In the genomic region with DNA sequence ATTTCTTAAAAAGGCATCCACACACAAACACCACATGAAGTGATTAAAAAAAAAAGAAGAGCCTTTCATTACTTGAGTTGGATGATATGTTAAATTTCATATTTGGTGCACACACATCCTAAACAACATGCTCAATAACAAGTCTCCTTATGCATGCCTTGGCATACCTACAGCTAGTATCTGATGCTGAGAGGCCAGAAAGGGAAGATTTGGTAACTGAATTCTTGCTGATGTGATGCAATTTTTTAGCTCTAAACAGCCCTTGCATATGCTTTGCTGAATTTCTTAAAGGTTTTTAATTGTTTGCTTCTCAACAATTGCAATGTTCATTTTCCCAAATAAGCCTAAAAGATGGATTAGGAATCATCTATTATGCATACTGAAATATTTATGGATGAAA, we compare ENCODE assay signal across 15 cellular contexts.
DNase-seq lines count a peak whose midpoint lies in the region; ATAC-seq and TF ChIP-seq lines count a peak whose summit lies in the region.
"Had no signal": no experiment of that assay in that cellular context is flagged by ENCODE, and none has a peak within 500 bp of the region (broad histone marks: within the 10 kb centered on the region; RNA-seq: fewer than 3 reads in every experiment).

No MANE protein-coding gene starts in this region.

- H3K36me3 ChIP-seq in HAP-1 (replicated peaks) = no peaks in the 10 kb centered on the region
- H3K36me3 ChIP-seq: BE2C had no signal

- H3K4me3 ChIP-seq in fibroblast of pulmonary artery (replicated peaks; ENCODE audit: low read depth, low read length) (no peak overlapping the region), HAP-1 (no peak overlapping the region)
- H3K4me3 ChIP-seq: GM12878 had no signal

- no peaks in the 10 kb centered on the region for H3K9me3 ChIP-seq in HAP-1
- H3K9me3 ChIP-seq: BE2C had no signal

- no peak for TF ChIP-seq CTCF in fibroblast of pulmonary artery (IDR thresholded peaks at IDR 0.05; ENCODE audit: low read length, missing control alignments)
- TF ChIP-seq CTCF in GM13976 (IDR thresholded peaks at IDR 0.05; ENCODE audit: borderline replicate concordance, control extremely low read depth, extremely low read depth, insufficient read depth, missing control alignments) = no peak

- ATAC-seq in left ventricle myocardium superior (peak; percentile 53), Right ventricle myocardium inferior (no peak), sciatic nerve (peak; percentile 34)
- ATAC-seq: GM12878, HepG2 had no signal

- intact Hi-C loops in left ventricle myocardium superior (cut with micrococcal nuclease) = no loop called here
- intact Hi-C loops in Right ventricle myocardium inferior (cut with DNase I) = no loop called here
- intact Hi-C loops in sciatic nerve (cut with DNase I) = no loop called here

- no peak for DNase-seq in left ventricle myocardium superior
- DNase-seq in Right ventricle myocardium inferior (ENCODE audit: missing footprints) = no peak
- peak; percentile 38 for DNase-seq in dedifferentiated amniotic fluid mesenchymal stem cell (ENCODE audit: extremely low spot score)
- peak; percentile 68 for DNase-seq in fibroblast of pulmonary artery (ENCODE audit: low read depth)
- no peak for DNase-seq in sciatic nerve (ENCODE audit: low spot score)
- no peak for DNase-seq in 8988T
- DNase-seq in GM13976 (ENCODE audit: low spot score) = no peak
- no peak for DNase-seq in HAP-1 (ENCODE audit: low spot score in 2 of 2)
- DNase-seq: BE2C; CD4-positive, alpha-beta memory T cell; DMS79; HCEC 1CT; HFFc6 had no signal

- in situ Hi-C loops in GM13976 (cut with MboI; ENCODE audit: low sequenced_read_pairs, unreplicated experiment) (no loop called here), HAP-1 (cut with MboI; ENCODE audit: low sequenced_read_pairs) (no loop called here)

- H3K27me3 ChIP-seq in HAP-1 (ENCODE audit: low read depth) = no peaks in the 10 kb centered on the region
- H3K27me3 ChIP-seq: BE2C had no signal

- no peaks in the 10 kb centered on the region for H3K4me1 ChIP-seq in HAP-1
- H3K4me1 ChIP-seq: BE2C had no signal

Comparison
In these comparisons a context has a peak if more than half of its experiments do, and no peak if none do; other contexts are left out.
1. DNase-seq: peak in dedifferentiated amniotic fluid mesenchymal stem cell (single experiment) and fibroblast of pulmonary artery (single experiment); none in left ventricle myocardium superior (single experiment), Right ventricle myocardium inferior (single experiment), sciatic nerve (single experiment), 8988T (single experiment), GM13976 (single experiment) and HAP-1 (0 of 2).